Comparison of ENCODE assay signal across 9 cellular contexts in genomic region chr16:2560131-2560797, GRCh38. TPM values are rescaled to one million over a fixed set of nuclear protein-coding genes. Genes with fewer than 3 reads are reported as not detected.
DNase-seq lines count a peak whose midpoint lies in the region; ATAC-seq, FAIRE-seq and TF ChIP-seq lines count a peak whose summit lies in the region.
"Not testable (repeated sequence)": the region's sequence is repeated elsewhere in the genome, so short reads cannot be mapped to it uniquely, and the experiment has no call there.
"Had no signal": no experiment of that assay in that cellular context is flagged by ENCODE, and none has a peak within 500 bp of the region (broad histone marks: within the 10 kb centered on the region; RNA-seq: fewer than 3 reads in every experiment).

No MANE protein-coding gene starts in this region.

- WGBS in heart right ventricle, 2 donors: 72 to 77% methylated on average over 7 to 9 of the region's 17 CpGs
- 77 to 82% methylated on average over 8 to 9 of the region's 17 CpGs for WGBS in pancreas, 2 donors

- TF ChIP-seq CTCF in Peyer's patch (IDR thresholded peaks at IDR 0.05); heart right ventricle (IDR thresholded peaks at IDR 0.05); pancreas (IDR thresholded peaks at IDR 0.05): not testable (repeated sequence)

- DNase-seq in Peyer's patch (peak in 2 of 3 donors; percentile 47 to 48), heart right ventricle (peak in 1 of 2 donors; percentile 2)
- not testable (repeated sequence) for DNase-seq in pancreas

- TF ChIP-seq POLR2A in Peyer's patch (IDR thresholded peaks at IDR 0.05): not testable (repeated sequence)

- not testable (repeated sequence) for H3K36me3 ChIP-seq in Peyer's patch, heart right ventricle, pancreas

- not testable (repeated sequence) for H3K4me3 ChIP-seq in Peyer's patch, heart right ventricle, pancreas

- H3K27ac ChIP-seq in Peyer's patch, heart right ventricle, pancreas: not testable (repeated sequence)

- intact Hi-C loops in heart right ventricle (cut with DNase I); pancreas (cut with DNase I): not testable (repeated sequence)

- H3K27me3 ChIP-seq in Peyer's patch, heart right ventricle, pancreas: not testable (repeated sequence)

- ATAC-seq in GM18517 (IDR thresholded peaks at IDR 0.05; ENCODE audit: unreplicated experiment): peak; percentile 74
- ATAC-seq in GM21367 (IDR thresholded peaks at IDR 0.05; ENCODE audit: unreplicated experiment): peak; percentile 54
- peak; percentile 42 for ATAC-seq in HG02763 (IDR thresholded peaks at IDR 0.05; ENCODE audit: unreplicated experiment)
- ATAC-seq in HG03342 (IDR thresholded peaks at IDR 0.05; ENCODE audit: unreplicated experiment): peak; percentile 48
- ATAC-seq in heart right ventricle: peak; percentile 22 to 81 (median 60)
- peak in 3 of 4 donors; percentile 9 to 72 (median 57) for ATAC-seq in pancreas

- not testable (repeated sequence) for FAIRE-seq in pancreas (lab: Jason Lieb, UNC)

- not testable (repeated sequence) for H3K4me1 ChIP-seq in Peyer's patch, heart right ventricle, pancreas

- H3K9me3 ChIP-seq in Peyer's patch, heart right ventricle, pancreas: not testable (repeated sequence)

RNA-seq across cellular contexts. Expression of gene PDPK1, which starts 22.4 kb away (rescaled TPM):
- total RNA-seq in Peyer's patch (100 to 1,000 TPM in 1 of 4 donors, 10 to 100 TPM in 3; 38.8 to 128 (median 85.1) TPM), heart right ventricle (10 to 100 TPM; 31.3 to 47.7 (median 38.3) TPM), pancreas (10 to 100 TPM; 24.2 to 34.8 (median 31.9) TPM)
- polyA plus RNA-seq in heart right ventricle (10 to 100 TPM; 11.0 to 17.4 TPM), pancreas (10 to 100 TPM; 12.7 to 27.3 TPM)

RNA-seq across cellular contexts. Expression of gene CEMP1, which starts 29.1 kb away (rescaled TPM):
- 10 to 100 TPM in 1 of 4 donors, 1 to 10 TPM in 1, not detected in 2; 9.4 to 11.4 TPM for total RNA-seq in Peyer's patch
- total RNA-seq in heart right ventricle: not detected
- polyA plus RNA-seq in heart right ventricle: under 1 TPM; 0.20 to 0.44 TPM
- total RNA-seq in pancreas: under 1 TPM; 0.12 to 0.92 (median 0.62) TPM
- 1 to 10 TPM; 1.1 to 1.2 TPM for polyA plus RNA-seq in pancreas
- total RNA-seq: H9, omental fat pad had no signal

RNA-seq across cellular contexts. Expression of gene AMDHD2, which starts 40.1 kb away (rescaled TPM):
- total RNA-seq in Peyer's patch (100 to 1,000 TPM in 1 of 4 donors, 10 to 100 TPM in 3; 56.0 to 173 (median 83.8) TPM), heart right ventricle (10 to 100 TPM in 5 of 10 donors, 1 to 10 TPM in 5; 7.1 to 20.1 (median 9.4) TPM), pancreas (10 to 100 TPM in 4 of 6 donors, 1 to 10 TPM in 2; 8.0 to 18.7 (median 10.9) TPM)
- polyA plus RNA-seq in heart right ventricle (10 to 100 TPM; 12.2 to 20.8 TPM), pancreas (10 to 100 TPM; 27.7 to 36.3 TPM)

RNA-seq across cellular contexts. Expression of gene ATP6V0C, which starts 46.5 kb away (rescaled TPM):
- 100 to 1,000 TPM in 2 of 4 donors, 10 to 100 TPM in 2; 27.2 to 116 (median 101) TPM for total RNA-seq in Peyer's patch
- total RNA-seq in heart right ventricle: 100 to 1,000 TPM; 104 to 209 (median 130) TPM
- 100 to 1,000 TPM in 1 of 2 donors, 10 to 100 TPM in 1; 58.5 to 243 TPM for polyA plus RNA-seq in heart right ventricle
- total RNA-seq in pancreas: 10 to 100 TPM; 39.9 to 92.3 (median 66.8) TPM
- 100 to 1,000 TPM in 1 of 2 donors, 10 to 100 TPM in 1; 59.8 to 124 TPM for polyA plus RNA-seq in pancreas
